In the genomic region with DNA sequence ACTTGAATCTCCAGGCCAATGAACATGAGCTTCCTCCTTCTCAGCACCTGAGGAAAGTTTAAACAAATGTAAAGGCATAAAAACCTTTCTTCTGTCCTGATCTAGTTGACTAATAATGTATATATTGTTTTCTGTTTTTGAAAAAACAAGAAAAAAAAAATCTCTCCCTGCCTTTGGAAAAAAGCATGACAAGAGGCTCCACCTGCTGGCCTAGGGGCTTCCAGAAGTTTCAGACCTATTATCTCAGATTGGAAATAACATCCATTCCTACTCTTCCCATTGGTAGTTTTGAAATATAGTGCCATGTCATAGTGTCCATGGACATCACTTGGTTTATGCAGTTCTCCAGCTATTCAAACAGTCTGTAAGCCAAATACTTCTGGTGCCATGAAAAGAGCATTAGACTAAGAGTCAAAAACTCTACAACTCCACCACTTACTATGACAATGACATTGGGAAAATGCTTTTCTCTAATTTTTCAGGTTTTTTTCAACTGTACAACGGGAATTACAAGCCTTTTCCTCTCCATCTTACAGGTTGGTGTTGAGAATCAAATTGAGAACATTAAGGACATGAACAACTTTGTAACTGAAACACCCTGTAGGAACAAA, we compare ENCODE assay signal across 8 cellular contexts.
DNase-seq lines count a peak whose midpoint lies in the region; ATAC-seq and TF ChIP-seq lines count a peak whose summit lies in the region.

No MANE protein-coding gene starts in this region.

- H3K27ac ChIP-seq in left ventricle myocardium inferior (replicated peaks) (peak overlapping the region; percentile 21), subcutaneous abdominal adipose tissue (ENCODE audit: low read depth, low read length) (peak overlapping the region; percentile 4)

- H3K9ac ChIP-seq in subcutaneous abdominal adipose tissue (ENCODE audit: low read length in 5 of 5), result no peak overlapping the region

- no peaks in the 10 kb centered on the region for H3K27me3 ChIP-seq in left ventricle myocardium inferior (ENCODE audit: low read depth)
- H3K27me3 ChIP-seq in subcutaneous abdominal adipose tissue (ENCODE audit: control insufficient read depth in 5 of 5, insufficient read depth in 4 of 5, low read length in 5 of 5), result no peaks in the 10 kb centered on the region

- in situ Hi-C loops in SK-MEL-5 (cut with HindIII; ENCODE audit: low pct_unique_long_range_greater_than_20kb, low sequenced_read_pairs), result no loop called here

- H3K9me3 ChIP-seq in left ventricle myocardium inferior (replicated peaks) (peaks cover 33% of the 10 kb centered on the region), subcutaneous abdominal adipose tissue (ENCODE audit: control insufficient read depth in 5 of 5, low read length in 5 of 5) (peaks cover 0 to 6% (median 5%) of the 10 kb centered on the region in 5 donors)

- H3K4me1 ChIP-seq in left ventricle myocardium inferior (peaks cover 30% of the 10 kb centered on the region), subcutaneous abdominal adipose tissue (ENCODE audit: control insufficient read depth in 5 of 5, insufficient read depth in 5 of 5, low read length in 5 of 5) (peaks cover 0 to 21% (median 12%) of the 10 kb centered on the region in 5 donors)

- peak; percentile 9 for DNase-seq in NCI-H1694 treated with DMSO at 0.1 percent for 48 hours (lab: John Stamatoyannopoulos, UW)
- DNase-seq in NCI-H1694 (lab: John Stamatoyannopoulos, UW), result no peak
- peak; percentile 54 for DNase-seq in SK-MEL-5 (ENCODE audit: low read depth, low spot score)
- DNase-seq in left ventricle myocardium inferior, result peak; percentile 20
- no peak for DNase-seq in hepatic stellate cell (ENCODE audit: low spot score)
- DNase-seq in stimulated activated naive CD4-positive, alpha-beta T cell (lab: John Stamatoyannopoulos, UW), result no peak

- no peak for ATAC-seq in HG02798 (IDR thresholded peaks at IDR 0.05; ENCODE audit: poor library complexity, unreplicated experiment)

- TF ChIP-seq CTCF in left ventricle myocardium inferior (IDR thresholded peaks at IDR 0.05; ENCODE audit: borderline replicate concordance), result peak; percentile 70

- no peaks in the 10 kb centered on the region for H3K36me3 ChIP-seq in left ventricle myocardium inferior
- no peaks in the 10 kb centered on the region for H3K36me3 ChIP-seq in subcutaneous abdominal adipose tissue (ENCODE audit: control insufficient read depth in 5 of 5, insufficient read depth in 5 of 5, low read length in 5 of 5)

- intact Hi-C loops in left ventricle myocardium inferior (cut with micrococcal nuclease), result loop anchor here (10.0 kb wide), 1 partner anchor 244 kb away; no protein-coding TSS in a partner anchor

- H3K4me3 ChIP-seq in left ventricle myocardium inferior, result no peak overlapping the region
- no peak overlapping the region for H3K4me3 ChIP-seq in subcutaneous abdominal adipose tissue (ENCODE audit: low read depth in 1 of 5, low read length in 5 of 5)

Comparison
In these comparisons a context has a peak if more than half of its experiments do, and no peak if none do; other contexts are left out.
1. DNase-seq: peak in NCI-H1694 treated with DMSO at 0.1 percent for 48 hours (single experiment), SK-MEL-5 (single experiment) and left ventricle myocardium inferior (single experiment); none in NCI-H1694 (single experiment), hepatic stellate cell (single experiment) and stimulated activated naive CD4-positive, alpha-beta T cell (0 of 6).